8 cellular contexts compared by ENCODE assay signal in genomic region chr19:45882652-45883585, GRCh38. TPM values are rescaled to one million over a fixed set of nuclear protein-coding genes. Genes with fewer than 3 reads are reported as not detected.
DNase-seq lines count a peak whose midpoint lies in the region; ATAC-seq, FAIRE-seq and TF ChIP-seq lines count a peak whose summit lies in the region.

No MANE protein-coding gene starts in this region.

- H3K36me3 Mint-ChIP-seq in activated naive CD4-positive, alpha-beta T cell treated with anti-CD3 and anti-CD28 coated beads, Interleukin-2, amount 50 U/mL, for 24 hours, result peaks cover 2% of the 10 kb centered on the region

- H3K27me3 Mint-ChIP-seq in activated naive CD4-positive, alpha-beta T cell treated with anti-CD3 and anti-CD28 coated beads, Interleukin-2, amount 50 U/mL, for 24 hours, result no peaks in the 10 kb centered on the region

- H3K4me3 ChIP-seq in Karpas-422 (ENCODE audit: low read length), result no peak overlapping the region
- peak overlapping the region; percentile 12 to 83 (median 61) for H3K4me3 ChIP-seq in pancreas
- no peak overlapping the region for H3K4me3 ChIP-seq in thyroid gland (replicated peaks in 1 of 3)

- no peaks in the 10 kb centered on the region for H3K9me2 ChIP-seq in Karpas-422 (replicated peaks; ENCODE audit: insufficient read depth, low read length)

- TF ChIP-seq POLR2A in thyroid gland (IDR thresholded peaks at IDR 0.05), result no peak

- ATAC-seq in SK-N-SH treated with all-trans-retinoic acid at 6 μM for 48 hours (peak; percentile 39), pancreas (peak; percentile 59 to 73 (median 62)), GM18870 (IDR thresholded peaks at IDR 0.05; ENCODE audit: unreplicated experiment) (no peak)

- peak overlapping the region; percentile 14 for H3K4me2 ChIP-seq in Karpas-422 (ENCODE audit: low read depth, low read length, poor library complexity, severe bottlenecking)

- FAIRE-seq in pancreas (lab: Jason Lieb, UNC), result no peak

- H3K9me3 ChIP-seq in Karpas-422 (ENCODE audit: low read length) (no peaks in the 10 kb centered on the region), pancreas (no peaks in the 10 kb centered on the region), thyroid gland (no peaks in the 10 kb centered on the region)

- H3K4me3 Mint-ChIP-seq in activated naive CD4-positive, alpha-beta T cell treated with anti-CD3 and anti-CD28 coated beads, Interleukin-2, amount 50 U/mL, for 24 hours, result peak overlapping the region; percentile 90

- intact Hi-C loops in head of caudate nucleus (cut with DNase I), result loop anchor here (2.0 to 10.0 kb wide), 2 partner anchors 14 to 132 kb away; no protein-coding TSS in a partner anchor
- intact Hi-C loops in pancreas (cut with DNase I), result loop anchor here in 1 of 3 donors (2.0 kb wide), 1 partner anchor 18 kb away; the partner anchor contains the start of gene FOXA3
- intact Hi-C loops in thyroid gland (cut with DNase I), result loop anchor here (5.0 kb wide), 1 partner anchor 66 kb away; the partner anchor contains the start of gene RSPH6A

- H3K9me3 Mint-ChIP-seq in activated naive CD4-positive, alpha-beta T cell treated with anti-CD3 and anti-CD28 coated beads, Interleukin-2, amount 50 U/mL, for 24 hours, result no peaks in the 10 kb centered on the region

- H2AFZ ChIP-seq in Karpas-422 (ENCODE audit: low read length), result no peak overlapping the region

- H3K36me3 ChIP-seq in Karpas-422 (ENCODE audit: insufficient read depth, low read length) (no peaks in the 10 kb centered on the region; the same call in 1 of the 2 replicates), pancreas (no peaks in the 10 kb centered on the region), thyroid gland (peaks cover 5 to 9% of the 10 kb centered on the region in 2 donors)

- H3K9ac ChIP-seq in Karpas-422 (ENCODE audit: low read length), result no peak overlapping the region

- TF ChIP-seq CTCF in GM12872 (IDR thresholded peaks at IDR 0.05; ENCODE audit: insufficient read depth, low read depth, low read length) (peak; percentile 99), pancreas (IDR thresholded peaks at IDR 0.05) (peak; percentile 89 to 94 (median 92)), thyroid gland (IDR thresholded peaks at IDR 0.05) (peak; percentile 61 to 92 (median 87))

- peaks cover 19% of the 10 kb centered on the region for H3K4me1 Mint-ChIP-seq in activated naive CD4-positive, alpha-beta T cell treated with anti-CD3 and anti-CD28 coated beads, Interleukin-2, amount 50 U/mL, for 24 hours

- H3K79me2 ChIP-seq in Karpas-422 (ENCODE audit: low read length), result peaks cover 18% of the 10 kb centered on the region

- H4K20me1 ChIP-seq in Karpas-422 (ENCODE audit: insufficient read depth, low read depth, low read length), result peaks cover 21% of the 10 kb centered on the region; the same call in 1 of the 2 replicates

- peak; percentile 96 for DNase-seq in Karpas-422
- peak; percentile 44 to 86 (median 75) for DNase-seq in head of caudate nucleus
- peak; percentile 96 to 99 (median 98) for DNase-seq in pancreas
- DNase-seq in thyroid gland, result peak; percentile 77 to 81

- WGBS in pancreas, 2 donors, result 3 to 5% methylated on average over 47 of the region's 47 CpGs
- 21 to 24% methylated on average over 20 to 33 of the region's 47 CpGs for WGBS in thyroid gland, 2 donors

- H3K4me1 ChIP-seq in Karpas-422 (ENCODE audit: low read length) (peaks cover 35% of the 10 kb centered on the region), pancreas (peaks cover 38 to 52% (median 49%) of the 10 kb centered on the region in 3 donors), thyroid gland (peaks cover 31 to 34% of the 10 kb centered on the region in 2 donors)

- no peaks in the 10 kb centered on the region for H3K27me3 ChIP-seq in Karpas-422 (ENCODE audit: low read length)
- H3K27me3 ChIP-seq in pancreas, result no peaks in the 10 kb centered on the region
- no peaks in the 10 kb centered on the region for H3K27me3 ChIP-seq in thyroid gland

- no peak overlapping the region for H3K27ac ChIP-seq in Karpas-422 (ENCODE audit: low read length)
- peak overlapping the region; percentile 61 to 96 (median 84) for H3K27ac ChIP-seq in pancreas
- H3K27ac ChIP-seq in thyroid gland, result no peak overlapping the region

- peak overlapping the region; percentile 31 for H3K27ac Mint-ChIP-seq in activated naive CD4-positive, alpha-beta T cell treated with anti-CD3 and anti-CD28 coated beads, Interleukin-2, amount 50 U/mL, for 24 hours

TF ChIP-seq in SK-N-SH treated with all-trans-retinoic acid at 6 μM for 48 hours, 23 proteins besides CTCF, POLR2A, EP300 and RAD21 (continues in another document):
- TF ChIP-seq ZNF70 (CRISPR knock-in tag; IDR thresholded peaks at IDR 0.05), result no peak
- no peak for TF ChIP-seq TSHZ2 (CRISPR knock-in tag; IDR thresholded peaks at IDR 0.05)
- no peak for TF ChIP-seq BACH2 (CRISPR knock-in tag; IDR thresholded peaks at IDR 0.05; ENCODE audit: borderline replicate concordance)
- TF ChIP-seq ZFP30 (CRISPR knock-in tag; IDR thresholded peaks at IDR 0.05), result no peak
- peak; percentile 64; the same call in 1 of the 2 replicates for TF ChIP-seq ARNTL (CRISPR knock-in tag; IDR thresholded peaks at IDR 0.05; ENCODE audit: borderline replicate concordance, low read depth)
- TF ChIP-seq ZFP3 (CRISPR knock-in tag; IDR thresholded peaks at IDR 0.05), result 0 out of 2 replicates have a peak, but pooled peaks have one; percentile 30
- no peak for TF ChIP-seq TOX (CRISPR knock-in tag; IDR thresholded peaks at IDR 0.05; ENCODE audit: borderline replicate concordance)
- no peak for TF ChIP-seq TCF4 (CRISPR knock-in tag; IDR thresholded peaks at IDR 0.05; ENCODE audit: borderline replicate concordance)
- no peak for TF ChIP-seq CSDC2 (CRISPR knock-in tag; IDR thresholded peaks at IDR 0.05)
- no peak for TF ChIP-seq ZNF8 (CRISPR knock-in tag; IDR thresholded peaks at IDR 0.05)
- no peak for TF ChIP-seq PATZ1 (CRISPR knock-in tag; IDR thresholded peaks at IDR 0.05; ENCODE audit: borderline replicate concordance)

RNA-seq across cellular contexts. Expression of gene IRF2BP1, which starts 3.0 kb away (rescaled TPM):
- 21.1 and 65.1 TPM in 2 replicates for total RNA-seq in Karpas-422 (2014; rRNA removed; shearing (Covaris generic); ENCODE audit: low replicate concordance)
- total RNA-seq in pancreas (10 to 100 TPM; 10.0 to 19.4 (median 14.7) TPM), thyroid gland (10 to 100 TPM; 25.9 to 47.0 (median 36.1) TPM)
- polyA plus RNA-seq in pancreas, result 10 to 100 TPM; 13.3 to 21.5 TPM

RNA-seq across cellular contexts. Expression of gene FOXA3, which starts 18.8 kb away (rescaled TPM):
- 0.69 TPM in 1 of 2 replicates, not detected in the other for total RNA-seq in Karpas-422 (2014; rRNA removed; shearing (Covaris generic); ENCODE audit: low replicate concordance)
- total RNA-seq in pancreas (10 to 100 TPM; 20.6 to 45.0 (median 28.3) TPM), thyroid gland (not detected)
- 10 to 100 TPM; 19.8 to 24.1 TPM for polyA plus RNA-seq in pancreas

RNA-seq across cellular contexts. Expression of gene MYPOP, which starts 19.5 kb away (rescaled TPM):
- total RNA-seq in Karpas-422 (2014; rRNA removed; shearing (Covaris generic); ENCODE audit: low replicate concordance), result 5.3 and 6.8 TPM in 2 replicates
- total RNA-seq in pancreas (1 to 10 TPM; 3.6 to 5.6 (median 4.4) TPM), thyroid gland (1 to 10 TPM; 1.8 to 4.3 (median 3.0) TPM)
- polyA plus RNA-seq in pancreas, result 1 to 10 TPM; 5.2 to 6.9 TPM

RNA-seq across cellular contexts. Expression of gene SYMPK, which starts 20.0 kb away (rescaled TPM):
- 28.3 and 75.2 TPM in 2 replicates for total RNA-seq in Karpas-422 (2014; rRNA removed; shearing (Covaris generic); ENCODE audit: low replicate concordance)
- total RNA-seq in pancreas (10 to 100 TPM; 25.7 to 44.7 (median 28.5) TPM), thyroid gland (10 to 100 TPM; 32.4 to 56.8 (median 38.7) TPM)
- 100 to 1,000 TPM; 133 to 142 TPM for polyA plus RNA-seq in pancreas

RNA-seq across cellular contexts. Expression of gene NANOS2, which starts 31.7 kb away (rescaled TPM):
- total RNA-seq in Karpas-422 (2014; rRNA removed; shearing (Covaris generic); ENCODE audit: low replicate concordance), result not detected in 2 replicates
- total RNA-seq in pancreas (not detected), thyroid gland (not detected)
- polyA plus RNA-seq in pancreas, result not detected

Comparison
In these comparisons a context has a peak if more than half of its experiments do, and no peak if none do; other contexts are left out.
1. H3K27ac ChIP-seq: peak in pancreas (4 of 4); none in Karpas-422 (single experiment) and thyroid gland (0 of 3).
2. H3K4me3 ChIP-seq: peak in pancreas (4 of 4); none in Karpas-422 (single experiment) and thyroid gland (0 of 3).
3. RNA of gene FOXA3, which starts 18.8 kb away (total RNA-seq): 20.6 to 45.0 TPM in pancreas; 0.69 TPM in Karpas-422 and not detected in thyroid gland; every median in the first group is over 10 times any median in the second.
4. Peak in every context shown above with its lines, with median percentiles within 50 percentile points of each other: CTCF ChIP-seq and DNase-seq.